ENCODE assay signal across 1 cellular context in genomic region chr13:110705826-110706569, GRCh38.
TF ChIP-seq lines count a peak whose summit lies in the region.

Gene CARS2, minus strand, starts transcription at chr13:110706116. Its CDS starts 23 bp downstream, at chr13:110706093.

TF ChIP-seq in HEK293, 187 proteins besides CTCF, POLR2A, EP300 and RAD21 (continued from another document):
- TF ChIP-seq PRDM4 (tag by site-specific recombination; IDR thresholded peaks at IDR 0.05) (no peak), REST (tag by site-specific recombination; IDR thresholded peaks at IDR 0.05) (no peak), PRDM6 (tag by site-specific recombination; IDR thresholded peaks at IDR 0.05) (no peak), ZFHX2 (tag by site-specific recombination; conservative IDR thresholded peaks at IDR 0.05) (peak; percentile 84), ZNF600 (tag by site-specific recombination; IDR thresholded peaks at IDR 0.05) (peak; percentile 57), MEIS1 (CRISPR knock-in tag; IDR thresholded peaks at IDR 0.05; ENCODE audit: borderline replicate concordance) (no peak), ZBTB1 (tag by site-specific recombination; IDR thresholded peaks at IDR 0.05) (0 out of 2 replicates have a peak, but pooled peaks have one; percentile 41), ZNF513 (tag by site-specific recombination; IDR thresholded peaks at IDR 0.05) (no peak), YY1 (tag by site-specific recombination; IDR thresholded peaks at IDR 0.05) (0 out of 2 replicates have a peak, but pooled peaks have one; percentile 57), ZNF48 (tag by site-specific recombination; IDR thresholded peaks at IDR 0.05) (no peak), MYNN (tag by site-specific recombination; IDR thresholded peaks at IDR 0.05; ENCODE audit: borderline replicate concordance) (no peak), ZSCAN30 (tag by site-specific recombination; IDR thresholded peaks at IDR 0.05) (0 out of 2 replicates have a peak, but pooled peaks have one; percentile 6), ZNF768 (tag by site-specific recombination; IDR thresholded peaks at IDR 0.05) (no peak), KLF1 (tag by site-specific recombination; IDR thresholded peaks at IDR 0.05) (peak; percentile 99), ZNF2 (tag by site-specific recombination; IDR thresholded peaks at IDR 0.05) (0 out of 2 replicates have a peak, but pooled peaks have one; percentile 49), ZNF596 (tag by site-specific recombination; IDR thresholded peaks at IDR 0.05) (peak; percentile 44; the same call in 1 of the 2 replicates), ZNF341 (tag by site-specific recombination; IDR thresholded peaks at IDR 0.05; ENCODE audit: low read depth) (peak; percentile 77), ZBTB6 (tag by site-specific recombination; IDR thresholded peaks at IDR 0.05) (0 out of 2 replicates have a peak, but pooled peaks have one; percentile 4), ZNF10 (tag by site-specific recombination; IDR thresholded peaks at IDR 0.05) (0 out of 2 replicates have a peak, but pooled peaks have one; percentile 57), ZFP3 (tag by site-specific recombination; IDR thresholded peaks at IDR 0.05; ENCODE audit: low read depth) (no peak), KLF7 (tag by site-specific recombination; IDR thresholded peaks at IDR 0.05; ENCODE audit: borderline replicate concordance) (peak; percentile 95), PRDM10 (tag by site-specific recombination; IDR thresholded peaks at IDR 0.05) (peak; percentile 30; the same call in 1 of the 2 replicates), ZNF530 (tag by site-specific recombination; IDR thresholded peaks at IDR 0.05; ENCODE audit: low read depth) (no peak), SP3 (tag by site-specific recombination; IDR thresholded peaks at IDR 0.05) (peak; percentile 97), ZNF623 (tag by site-specific recombination; IDR thresholded peaks at IDR 0.05) (no peak), KLF8 (tag by site-specific recombination; IDR thresholded peaks at IDR 0.05) (peak; percentile 99), ZNF785 (tag by site-specific recombination; IDR thresholded peaks at IDR 0.05) (no peak), SCRT2 (tag by site-specific recombination; IDR thresholded peaks at IDR 0.05) (peak; percentile 68; the same call in 1 of the 2 replicates), OSR2 (tag by site-specific recombination; IDR thresholded peaks at IDR 0.05) (peak; percentile 69), ZNF629 (tag by site-specific recombination; IDR thresholded peaks at IDR 0.05) (peak; percentile 56), ZNF561 (tag by site-specific recombination; IDR thresholded peaks at IDR 0.05; ENCODE audit: borderline replicate concordance) (0 out of 2 replicates have a peak, but pooled peaks have one; percentile 35), ZNF555 (tag by site-specific recombination; conservative IDR thresholded peaks at IDR 0.05) (no peak), ZNF280D (tag by site-specific recombination; IDR thresholded peaks at IDR 0.05) (no peak), ZNF837 (tag by site-specific recombination; IDR thresholded peaks at IDR 0.05) (no peak), EGR2 (tag by site-specific recombination; IDR thresholded peaks at IDR 0.05; ENCODE audit: low read depth) (peak; percentile 54), WT1 (tag by site-specific recombination; IDR thresholded peaks at IDR 0.05) (peak; percentile 76), SP7 (tag by site-specific recombination; IDR thresholded peaks at IDR 0.05) (peak; percentile 84)
